Comparison of ENCODE assay signal across 1 cellular context in the genomic region with DNA sequence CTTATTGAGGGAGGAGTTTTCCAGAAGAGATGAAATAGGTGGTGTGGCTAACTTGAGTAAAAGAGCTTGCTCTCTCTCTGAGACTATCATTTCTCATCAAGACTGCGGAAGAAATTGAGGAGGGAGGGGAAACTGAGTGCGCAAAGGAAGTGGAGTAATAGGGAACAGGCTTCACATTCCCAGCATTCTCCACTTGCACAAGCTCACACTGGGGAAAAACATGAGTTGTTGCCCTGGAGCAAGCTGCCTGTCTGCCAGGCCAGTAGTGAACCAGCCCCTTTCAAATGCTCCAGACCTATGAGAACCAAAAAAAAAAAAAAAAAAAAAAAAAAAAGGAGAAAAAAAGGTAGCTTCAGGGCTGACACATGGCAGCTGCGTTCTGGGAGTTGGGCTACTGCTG.
TF ChIP-seq lines count a peak whose summit lies in the region.

No MANE protein-coding gene starts in this region.

TF ChIP-seq in HepG2, 621 proteins besides CTCF, POLR2A, EP300 and RAD21 (continued from another document):
- TF ChIP-seq, protein P1, sequence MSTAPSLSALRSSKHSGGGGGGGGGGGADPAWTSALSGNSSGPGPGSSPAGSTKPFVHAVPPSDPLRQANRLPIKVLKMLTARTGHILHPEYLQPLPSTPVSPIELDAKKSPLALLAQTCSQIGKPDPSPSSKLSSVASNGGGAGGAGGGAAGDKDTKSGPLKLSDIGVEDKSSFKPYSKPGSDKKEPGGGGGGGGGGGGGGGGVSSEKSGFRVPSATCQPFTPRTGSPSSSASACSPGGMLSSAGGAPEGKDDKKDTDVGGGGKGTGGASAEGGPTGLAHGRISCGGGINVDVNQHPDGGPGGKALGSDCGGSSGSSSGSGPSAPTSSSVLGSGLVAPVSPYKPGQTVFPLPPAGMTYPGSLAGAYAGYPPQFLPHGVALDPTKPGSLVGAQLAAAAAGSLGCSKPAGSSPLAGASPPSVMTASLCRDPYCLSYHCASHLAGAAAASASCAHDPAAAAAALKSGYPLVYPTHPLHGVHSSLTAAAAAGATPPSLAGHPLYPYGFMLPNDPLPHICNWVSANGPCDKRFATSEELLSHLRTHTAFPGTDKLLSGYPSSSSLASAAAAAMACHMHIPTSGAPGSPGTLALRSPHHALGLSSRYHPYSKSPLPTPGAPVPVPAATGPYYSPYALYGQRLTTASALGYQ (CRISPR knock-in tag; IDR thresholded peaks at IDR 0.05), result no peak
- TF ChIP-seq MAFK (conservative IDR thresholded peaks at IDR 0.05 in 1 of 2, IDR thresholded peaks at IDR 0.05 in 1 of 2; ENCODE audit: low read length in 2 of 2) (no peak), SIN3B (IDR thresholded peaks at IDR 0.05; ENCODE audit: low read length) (no peak), CENPX (CRISPR knock-in tag; IDR thresholded peaks at IDR 0.05) (no peak), KDM4B (CRISPR knock-in tag; IDR thresholded peaks at IDR 0.05) (no peak), PPARG (CRISPR knock-in tag; conservative IDR thresholded peaks at IDR 0.05) (no peak), PTBP1 (IDR thresholded peaks at IDR 0.05; ENCODE audit: low read depth, low read length, poor library complexity, severe bottlenecking) (no peak)
- TF ChIP-seq, protein P2, sequence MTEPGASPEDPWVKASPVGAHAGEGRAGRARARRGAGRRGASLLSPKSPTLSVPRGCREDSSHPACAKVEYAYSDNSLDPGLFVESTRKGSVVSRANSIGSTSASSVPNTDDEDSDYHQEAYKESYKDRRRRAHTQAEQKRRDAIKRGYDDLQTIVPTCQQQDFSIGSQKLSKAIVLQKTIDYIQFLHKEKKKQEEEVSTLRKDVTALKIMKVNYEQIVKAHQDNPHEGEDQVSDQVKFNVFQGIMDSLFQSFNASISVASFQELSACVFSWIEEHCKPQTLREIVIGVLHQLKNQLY (CRISPR knock-in tag; IDR thresholded peaks at IDR 0.05), result no peak
